ENCODE assay signal across 8 cellular contexts in the genomic region with DNA sequence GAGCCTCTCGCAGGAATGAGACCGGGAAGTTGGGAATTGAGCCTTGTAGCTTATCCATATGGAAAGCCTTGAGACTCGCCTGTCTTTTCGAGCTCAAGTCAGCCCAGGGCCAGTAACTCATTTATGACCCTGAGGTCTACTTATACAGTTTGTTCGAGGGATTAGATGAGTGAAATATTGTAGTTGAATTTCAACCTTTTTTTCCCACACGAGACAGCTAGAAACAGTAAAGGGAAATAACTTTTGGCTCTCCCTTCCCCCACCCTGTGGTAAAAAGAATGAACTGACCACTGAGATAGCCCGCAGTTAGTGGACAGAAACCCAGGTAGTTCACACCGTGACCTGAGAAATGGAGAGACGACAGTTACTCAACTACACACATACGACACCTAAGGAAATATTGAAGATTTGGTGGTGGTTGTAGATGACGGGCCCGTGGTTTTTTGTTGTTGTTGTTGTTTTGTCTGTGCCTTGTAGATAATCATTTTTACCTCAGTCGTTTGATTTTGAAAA. TPM values are rescaled to one million over a fixed set of nuclear protein-coding genes. Genes with fewer than 3 reads are reported as not detected.
DNase-seq lines count a peak whose midpoint lies in the region; ATAC-seq and TF ChIP-seq lines count a peak whose summit lies in the region.

No MANE protein-coding gene starts in this region.

- TF ChIP-seq CTCF in C4-2B (conservative IDR thresholded peaks at IDR 0.05) = peak; percentile 11; the same call in 1 of the 2 replicates

- H3K9ac ChIP-seq in HUES48 (ENCODE audit: low read depth, low read length) (peak overlapping the region; percentile 89), iPS-15b (ENCODE audit: low read depth, low read length) (peak overlapping the region; percentile 83)

- H3K27ac ChIP-seq in C4-2B (peak overlapping the region; percentile 98), HUES48 (ENCODE audit: low read depth, low read length) (peak overlapping the region; percentile 97)

- no peaks in the 10 kb centered on the region for H3K9me3 ChIP-seq in HUES48 (ENCODE audit: control insufficient read depth, insufficient read depth, low read length)
- H3K9me3 ChIP-seq in iPS-15b (ENCODE audit: control insufficient read depth, insufficient read depth, low read length) = no peaks in the 10 kb centered on the region

- DNase-seq in activated T-helper 2 cell treated with anti-CD3 and anti-CD28 coated beads, Interferon-gamma antibody, Interleukin-2, Interleukin-4, amounts not matched to agents 10 μg/mL and 5 μg/mL and 100 μg/mL, durations not matched to agents 14 hours and 24 hours and 36 hours (ENCODE audit: low spot score) = no peak
- DNase-seq in stimulated activated effector memory CD8-positive, alpha-beta T cell treated with anti-CD3 and anti-CD28 coated beads, Interleukin-12 subunit alpha, Interleukin-12 subunit beta, amount 100 ng/mL, for 72 hours (ENCODE audit: low spot score in 2 of 2) = no peak
- no peak for DNase-seq in NCI-H226
- no peak for DNase-seq in NCI-H748 (lab: John Stamatoyannopoulos, UW; ENCODE audit: unreplicated experiment)
- DNase-seq in head of caudate nucleus = no peak

- intact Hi-C loops in activated T-helper 2 cell treated with anti-CD3 and anti-CD28 coated beads, Interferon-gamma antibody, Interleukin-2, Interleukin-4, amounts not matched to agents 10 μg/mL and 5 μg/mL and 100 μg/mL, durations not matched to agents 14 hours and 24 hours and 36 hours (cut with micrococcal nuclease) = loop anchor here (1.0 to 10.0 kb wide), 6 partner anchors 9 to 713 kb away; partner anchors contain the start of genes B2M, CTDSPL2, GOLM2 and MFAP1
- intact Hi-C loops in head of caudate nucleus (cut with DNase I) = loop anchor here (5.0 kb wide), 1 partner anchor 250 kb away; the partner anchor contains the start of gene GOLM2

- H3K4me3 Mint-ChIP-seq in activated T-helper 2 cell treated with anti-CD3 and anti-CD28 coated beads, Interferon-gamma antibody, Interleukin-2, Interleukin-4, amounts not matched to agents 10 μg/mL and 5 μg/mL and 100 μg/mL, durations not matched to agents 14 hours and 24 hours and 36 hours (ENCODE audit: low read depth) = peak overlapping the region; percentile 98
- H3K4me3 Mint-ChIP-seq in stimulated activated effector memory CD8-positive, alpha-beta T cell treated with anti-CD3 and anti-CD28 coated beads, Interleukin-12 subunit alpha, Interleukin-12 subunit beta, amount 100 ng/mL, for 72 hours = peak overlapping the region; percentile 90

- H3K36me3 Mint-ChIP-seq in activated T-helper 2 cell treated with anti-CD3 and anti-CD28 coated beads, Interferon-gamma antibody, Interleukin-2, Interleukin-4, amounts not matched to agents 10 μg/mL and 5 μg/mL and 100 μg/mL, durations not matched to agents 14 hours and 24 hours and 36 hours (ENCODE audit: low read depth) = peaks cover 65% of the 10 kb centered on the region
- H3K36me3 Mint-ChIP-seq in stimulated activated effector memory CD8-positive, alpha-beta T cell treated with anti-CD3 and anti-CD28 coated beads, Interleukin-12 subunit alpha, Interleukin-12 subunit beta, amount 100 ng/mL, for 72 hours = peaks cover 90% of the 10 kb centered on the region

- H3K4me3 ChIP-seq in HUES48 (ENCODE audit: low read depth, low read length) (peak overlapping the region; percentile 83), iPS-15b (ENCODE audit: low read depth, low read length) (peak overlapping the region; percentile 73)

- peak overlapping the region; percentile 99 for H3K27ac Mint-ChIP-seq in activated T-helper 2 cell treated with anti-CD3 and anti-CD28 coated beads, Interferon-gamma antibody, Interleukin-2, Interleukin-4, amounts not matched to agents 10 μg/mL and 5 μg/mL and 100 μg/mL, durations not matched to agents 14 hours and 24 hours and 36 hours
- H3K27ac Mint-ChIP-seq in stimulated activated effector memory CD8-positive, alpha-beta T cell treated with anti-CD3 and anti-CD28 coated beads, Interleukin-12 subunit alpha, Interleukin-12 subunit beta, amount 100 ng/mL, for 72 hours = peak overlapping the region; percentile 98

- H3K27me3 Mint-ChIP-seq in activated T-helper 2 cell treated with anti-CD3 and anti-CD28 coated beads, Interferon-gamma antibody, Interleukin-2, Interleukin-4, amounts not matched to agents 10 μg/mL and 5 μg/mL and 100 μg/mL, durations not matched to agents 14 hours and 24 hours and 36 hours (ENCODE audit: low read depth) = no peaks in the 10 kb centered on the region

- H3K4me1 Mint-ChIP-seq in activated T-helper 2 cell treated with anti-CD3 and anti-CD28 coated beads, Interferon-gamma antibody, Interleukin-2, Interleukin-4, amounts not matched to agents 10 μg/mL and 5 μg/mL and 100 μg/mL, durations not matched to agents 14 hours and 24 hours and 36 hours (ENCODE audit: low read depth) = peaks cover 47% of the 10 kb centered on the region
- H3K4me1 Mint-ChIP-seq in stimulated activated effector memory CD8-positive, alpha-beta T cell treated with anti-CD3 and anti-CD28 coated beads, Interleukin-12 subunit alpha, Interleukin-12 subunit beta, amount 100 ng/mL, for 72 hours = peaks cover 53% of the 10 kb centered on the region

- H3K4me1 ChIP-seq in HUES48 (ENCODE audit: control insufficient read depth, insufficient read depth, low read length) (peaks cover 8% of the 10 kb centered on the region), iPS-15b (ENCODE audit: control insufficient read depth, insufficient read depth, low read length) (peaks cover 5% of the 10 kb centered on the region)

- no peak for ATAC-seq in stimulated activated effector memory CD8-positive, alpha-beta T cell treated with anti-CD3 and anti-CD28 coated beads, Interleukin-12 subunit alpha, Interleukin-12 subunit beta, amount 100 ng/mL, for 72 hours

- H3K9me3 Mint-ChIP-seq in activated T-helper 2 cell treated with anti-CD3 and anti-CD28 coated beads, Interferon-gamma antibody, Interleukin-2, Interleukin-4, amounts not matched to agents 10 μg/mL and 5 μg/mL and 100 μg/mL, durations not matched to agents 14 hours and 24 hours and 36 hours = no peaks in the 10 kb centered on the region
- H3K9me3 Mint-ChIP-seq in stimulated activated effector memory CD8-positive, alpha-beta T cell treated with anti-CD3 and anti-CD28 coated beads, Interleukin-12 subunit alpha, Interleukin-12 subunit beta, amount 100 ng/mL, for 72 hours = no peaks in the 10 kb centered on the region

- H3K27me3 ChIP-seq in HUES48 (ENCODE audit: control insufficient read depth, insufficient read depth, low read length) (no peaks in the 10 kb centered on the region), iPS-15b (ENCODE audit: control insufficient read depth, insufficient read depth, low read length) (no peaks in the 10 kb centered on the region)

- H3K36me3 ChIP-seq in HUES48 (ENCODE audit: control insufficient read depth, insufficient read depth, low read length) = peaks cover 36% of the 10 kb centered on the region
- peaks cover 13% of the 10 kb centered on the region for H3K36me3 ChIP-seq in iPS-15b (ENCODE audit: control insufficient read depth, insufficient read depth, low read length)

RNA-seq across cellular contexts. Expression of gene EIF3J, which starts 0.8 kb away (rescaled TPM):
- total RNA-seq in activated T-helper 2 cell treated with anti-CD3 and anti-CD28 coated beads, Interferon-gamma antibody, Interleukin-2, Interleukin-4, amounts not matched to agents 10 μg/mL and 5 μg/mL and 100 μg/mL, durations not matched to agents 14 hours and 24 hours and 36 hours = 127 and 135 TPM in 2 replicates
